ENCODE assay signal across 8 cellular contexts in genomic region chr10:42552188-42553063, GRCh38.
DNase-seq lines count a peak whose midpoint lies in the region; ATAC-seq, FAIRE-seq and TF ChIP-seq lines count a peak whose summit lies in the region.

No MANE protein-coding gene starts in this region.

- no peaks in the 10 kb centered on the region for H3K4me1 ChIP-seq in BE2C

- no peak for TF ChIP-seq CTCF in BE2C (IDR thresholded peaks at IDR 0.05; ENCODE audit: low read depth, low read length)

- H3K36me3 ChIP-seq in BE2C: no peaks in the 10 kb centered on the region

- ATAC-seq in HG03457 (IDR thresholded peaks at IDR 0.05; ENCODE audit: unreplicated experiment): peak; percentile 97

- no peaks in the 10 kb centered on the region for H3K27me3 ChIP-seq in BE2C

- peak overlapping the region; percentile 92 for H3K4me3 ChIP-seq in BE2C (ENCODE audit: low read depth, low read length)

- DNase-seq in BE2C (peak; percentile 94), GM19240 (ENCODE audit: insufficient read length, low spot score) (peak; percentile 53), NCI-H524 (lab: John Stamatoyannopoulos, UW) (peak; percentile 78 to 85), kidney glomerular epithelial cell (lab: John Stamatoyannopoulos, UW) (peak; percentile 96)
- peak; percentile 93 to 96 for DNase-seq in activated CD4-positive, alpha-beta T cell treated with anti-CD3 and anti-CD28 coated beads for 4 hours
- peak; percentile 87 to 91 for DNase-seq in stimulated activated CD4-positive, alpha-beta T cell treated with anti-CD3 and anti-CD28 coated beads, Interleukin-15, amount 100 ng/mL, for 48 hours (ENCODE audit: low read depth in 2 of 2)

- H3K9me3 ChIP-seq in BE2C: no peaks in the 10 kb centered on the region

- peak; percentile 5 for FAIRE-seq in colon (lab: Jason Lieb, UNC)

Comparison
In these comparisons a context has a peak if more than half of its experiments do, and no peak if none do; other contexts are left out.
1. Peak in every context shown above with its lines: DNase-seq, ATAC-seq and H3K4me3 ChIP-seq.